Comparison of ENCODE assay signal across 17 cellular contexts in the genomic region with DNA sequence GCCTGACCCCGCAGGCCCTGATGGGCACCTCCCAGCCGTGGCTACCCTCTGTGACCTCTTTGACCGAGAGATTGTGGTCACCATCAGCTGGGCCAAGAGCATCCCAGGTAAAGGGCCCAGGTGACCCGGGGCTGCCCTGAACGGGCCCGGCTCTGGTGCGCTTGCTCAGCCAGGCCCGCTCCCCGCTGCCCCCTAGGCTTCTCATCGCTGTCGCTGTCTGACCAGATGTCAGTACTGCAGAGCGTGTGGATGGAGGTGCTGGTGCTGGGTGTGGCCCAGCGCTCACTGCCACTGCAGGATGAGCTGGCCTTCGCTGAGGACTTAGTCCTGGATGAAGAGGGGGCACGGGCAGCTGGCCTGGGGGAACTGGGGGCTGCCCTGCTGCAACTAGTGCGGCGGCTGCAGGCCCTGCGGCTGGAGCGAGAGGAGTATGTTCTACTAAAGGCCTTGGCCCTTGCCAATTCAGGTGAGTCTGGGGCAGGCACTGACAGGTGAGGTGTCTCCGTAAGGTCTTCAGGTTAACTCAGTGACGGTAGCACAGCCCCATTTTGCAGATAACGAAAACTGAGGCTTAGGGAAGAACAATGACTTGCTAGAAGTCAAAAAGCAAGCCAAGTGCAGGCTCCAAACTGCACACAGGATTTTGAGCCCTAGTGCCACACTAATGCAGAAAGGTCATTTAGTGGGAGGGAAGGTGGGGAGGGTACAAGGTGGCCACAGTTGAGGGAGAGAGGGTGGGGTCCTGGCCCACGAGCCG. TPM values are rescaled to one million over a fixed set of nuclear protein-coding genes. Genes with fewer than 3 reads are reported as not detected.
DNase-seq lines count a peak whose midpoint lies in the region; ATAC-seq and TF ChIP-seq lines count a peak whose summit lies in the region.
"Had no signal": no experiment of that assay in that cellular context is flagged by ENCODE, and none has a peak within 500 bp of the region (broad histone marks: within the 10 kb centered on the region; RNA-seq: fewer than 3 reads in every experiment).

No MANE protein-coding gene starts in this region.

- peak overlapping the region; percentile 5 for H2AK5ac ChIP-seq in neuronal stem cell (ENCODE audit: low read depth, low read length)

- H3K27ac ChIP-seq in DND-41 (ENCODE audit: low read length) (no peak overlapping the region), neuronal stem cell (replicated peaks; ENCODE audit: low read length) (no peak overlapping the region)

- no peak overlapping the region for H4K8ac ChIP-seq in neuronal stem cell (ENCODE audit: low read depth, low read length)

- no peak overlapping the region for H3K9ac ChIP-seq in DND-41 (ENCODE audit: low read depth, low read length)
- H3K9ac ChIP-seq in neuronal stem cell (ENCODE audit: low read depth, low read length, poor library complexity), result no peak overlapping the region

- H3K79me1 ChIP-seq in neuronal stem cell (ENCODE audit: low read depth, low read length), result peaks cover 25% of the 10 kb centered on the region

- no peak overlapping the region for H3K4ac ChIP-seq in neuronal stem cell (ENCODE audit: low read length)

- H3K4me2 ChIP-seq in DND-41 (ENCODE audit: insufficient read depth, low read length) (peak overlapping the region; percentile 66; the same call in 1 of the 2 replicates), neuronal stem cell (ENCODE audit: insufficient read depth, low read length, poor library complexity, severe bottlenecking) (no peak overlapping the region)

- in situ Hi-C loops in HAP-1 (cut with MboI; ENCODE audit: low sequenced_read_pairs), result no loop called here

- H3K79me2 ChIP-seq in DND-41 (ENCODE audit: insufficient read depth, low read length), result peaks cover 51% of the 10 kb centered on the region

- H3K27ac Mint-ChIP-seq in IgD-negative memory B cell, result peak overlapping the region in 2 of 3 donors; percentile 73 to 77
- H3K27ac Mint-ChIP-seq in activated naive CD8-positive, alpha-beta T cell treated with anti-CD3 and anti-CD28 coated beads for 36 hours, result peak overlapping the region; percentile 20

- H2AFZ ChIP-seq in DND-41 (ENCODE audit: low read depth, low read length) (no peak overlapping the region), neuronal stem cell (ENCODE audit: low read length) (no peak overlapping the region)

- no peak overlapping the region for H3K18ac ChIP-seq in neuronal stem cell (ENCODE audit: low read length)

- H3K27me3 Mint-ChIP-seq in IgD-negative memory B cell, result no peaks in the 10 kb centered on the region
- H3K27me3 Mint-ChIP-seq in activated naive CD8-positive, alpha-beta T cell treated with anti-CD3 and anti-CD28 coated beads for 36 hours, result no peaks in the 10 kb centered on the region

- no peak for TF ChIP-seq CTCF in DND-41 (IDR thresholded peaks at IDR 0.05; ENCODE audit: borderline replicate concordance, extremely low read depth, low read length, poor library complexity, severe bottlenecking)

- H3K4me1 ChIP-seq in DND-41 (ENCODE audit: insufficient read depth, low read length) (peaks cover 34% of the 10 kb centered on the region), neuronal stem cell (ENCODE audit: control insufficient read depth in 2 of 2, insufficient read depth in 1 of 2, low read depth in 1 of 2, low read length in 2 of 2) (peaks cover 5 to 11% of the 10 kb centered on the region in 2 donors), HAP-1 (peaks cover 13% of the 10 kb centered on the region)

- H3K9me3 Mint-ChIP-seq in IgD-negative memory B cell, result no peaks in the 10 kb centered on the region
- no peaks in the 10 kb centered on the region for H3K9me3 Mint-ChIP-seq in activated naive CD8-positive, alpha-beta T cell treated with anti-CD3 and anti-CD28 coated beads for 36 hours

- H3K9me3 ChIP-seq in DND-41 (ENCODE audit: insufficient read depth, low read length, severe bottlenecking), result no peaks in the 10 kb centered on the region
- peaks cover 0 to 2% of the 10 kb centered on the region in 2 donors for H3K9me3 ChIP-seq in neuronal stem cell (replicated peaks in 1 of 2; ENCODE audit: control insufficient read depth in 2 of 2, insufficient read depth in 1 of 2, low read depth in 1 of 2, low read length in 2 of 2)
- H3K9me3 ChIP-seq in HAP-1, result no peaks in the 10 kb centered on the region

- no peak overlapping the region for H3K4me3 ChIP-seq in DND-41 (ENCODE audit: low read depth in 1 of 2, low read length in 2 of 2)
- H3K4me3 ChIP-seq in neuronal stem cell (ENCODE audit: low read length in 2 of 2), result no peak overlapping the region
- no peak overlapping the region for H3K4me3 ChIP-seq in HAP-1

- no peak for TF ChIP-seq POLR2A in GM18505 (IDR thresholded peaks at IDR 0.05; ENCODE audit: borderline replicate concordance, extremely low read depth, insufficient read depth, insufficient read length)

- no peak overlapping the region for H4K91ac ChIP-seq in neuronal stem cell (ENCODE audit: low read depth, low read length, poor library complexity)

- peaks cover 19% of the 10 kb centered on the region; the same call in 1 of the 2 replicates for H4K20me1 ChIP-seq in DND-41 (ENCODE audit: insufficient read depth, low read length)

- peak overlapping the region; percentile 3 for H3K23ac ChIP-seq in neuronal stem cell (ENCODE audit: low read depth, low read length, poor library complexity)

- no peak overlapping the region for H2BK120ac ChIP-seq in neuronal stem cell (ENCODE audit: low read depth, low read length)

- no peak for DNase-seq in DND-41
- no peak for DNase-seq in activated naive CD8-positive, alpha-beta T cell treated with anti-CD3 and anti-CD28 coated beads for 36 hours
- DNase-seq in neuronal stem cell (ENCODE audit: low spot score), result no peak
- no peak for DNase-seq in dermis blood vessel endothelial cell
- DNase-seq in HAP-1 (ENCODE audit: low spot score in 2 of 2), result no peak
- DNase-seq: activated CD4-positive, alpha-beta T cell treated with anti-CD3 and anti-CD28 coated beads for 4 hours; head of caudate nucleus; left cardiac atrium; NCI-H2227 treated with DMSO at 0.1 percent for 48 hours; OCI-M1 had no signal

- H3K4me1 Mint-ChIP-seq in IgD-negative memory B cell, result peaks cover 5 to 22% (median 13%) of the 10 kb centered on the region in 3 donors
- H3K4me1 Mint-ChIP-seq in activated naive CD8-positive, alpha-beta T cell treated with anti-CD3 and anti-CD28 coated beads for 36 hours, result peaks cover 43% of the 10 kb centered on the region

- H2BK12ac ChIP-seq in neuronal stem cell (ENCODE audit: low read length), result peak overlapping the region; percentile 90

- WGBS in neuronal stem cell (ENCODE audit: extremely low coverage in 2 of 2, insufficient read length in 2 of 2, insufficient replicate concordance in 1 of 2), 2 donors, result no CpG with 5 or more reads among the region's 24 CpGs

- H3K4me3 Mint-ChIP-seq in IgD-negative memory B cell, result peak overlapping the region in 3 of 4 donors; percentile 4 to 63 (median 53)
- H3K4me3 Mint-ChIP-seq in activated naive CD8-positive, alpha-beta T cell treated with anti-CD3 and anti-CD28 coated beads for 36 hours, result peak overlapping the region; percentile 7

- no peak overlapping the region for H2BK5ac ChIP-seq in neuronal stem cell (ENCODE audit: low read length)

- ATAC-seq in DND-41 (ENCODE audit: insufficient read depth, low read depth), result no peak
- ATAC-seq in HG03571 (IDR thresholded peaks at IDR 0.05; ENCODE audit: unreplicated experiment), result no peak
- ATAC-seq in GM18505 (IDR thresholded peaks at IDR 0.05; ENCODE audit: unreplicated experiment), result no peak
- ATAC-seq: left cardiac atrium had no signal

- peaks cover 1% of the 10 kb centered on the region for H3K36me3 Mint-ChIP-seq in IgD-negative memory B cell
- H3K36me3 Mint-ChIP-seq in activated naive CD8-positive, alpha-beta T cell treated with anti-CD3 and anti-CD28 coated beads for 36 hours, result peaks cover 30% of the 10 kb centered on the region

- no peak overlapping the region for H2BK15ac ChIP-seq in neuronal stem cell (ENCODE audit: low read length)

- H3K14ac ChIP-seq in neuronal stem cell (ENCODE audit: low read length), result no peak overlapping the region

- H3K36me3 ChIP-seq in DND-41 (ENCODE audit: insufficient read depth, low read length), result peaks cover 41% of the 10 kb centered on the region
- peaks cover 12 to 25% of the 10 kb centered on the region in 2 donors for H3K36me3 ChIP-seq in neuronal stem cell (replicated peaks in 1 of 2; ENCODE audit: control insufficient read depth in 2 of 2, insufficient read depth in 2 of 2, low read length in 2 of 2)
- peaks cover 45% of the 10 kb centered on the region for H3K36me3 ChIP-seq in HAP-1 (replicated peaks)

- H3K27me3 ChIP-seq in DND-41 (ENCODE audit: insufficient read depth, low read length, poor library complexity) (no peaks in the 10 kb centered on the region), neuronal stem cell (ENCODE audit: control insufficient read depth in 3 of 3, insufficient read depth in 3 of 3, low read depth in 1 of 3, low read length in 3 of 3) (no peaks in the 10 kb centered on the region), HAP-1 (ENCODE audit: low read depth) (no peaks in the 10 kb centered on the region)

RNA-seq across cellular contexts. Expression of a gene that starts 2.4 kb away (rescaled TPM):
- 560 TPM for polyA plus RNA-seq in IgD-negative memory B cell
- 100 to 1,000 TPM; 235 to 248 TPM for total RNA-seq in activated naive CD8-positive, alpha-beta T cell treated with anti-CD3 and anti-CD28 coated beads for 36 hours
- 529 TPM for polyA plus RNA-seq in neuronal stem cell (2013, experiment 1 of 2)
- 505 TPM for polyA plus RNA-seq in neuronal stem cell (2013, experiment 2 of 2)
- total RNA-seq in dermis blood vessel endothelial cell, result 202 and 290 TPM in 2 replicates

RNA-seq across cellular contexts. Expression of a gene that starts 2.9 kb away (rescaled TPM):
- polyA plus RNA-seq in IgD-negative memory B cell, result 185 TPM
- 100 to 1,000 TPM; 111 to 116 TPM for total RNA-seq in activated naive CD8-positive, alpha-beta T cell treated with anti-CD3 and anti-CD28 coated beads for 36 hours
- polyA plus RNA-seq in neuronal stem cell (2013, experiment 1 of 2), result 142 TPM
- 136 TPM for polyA plus RNA-seq in neuronal stem cell (2013, experiment 2 of 2)
- total RNA-seq in dermis blood vessel endothelial cell, result 129 and 245 TPM in 2 replicates

RNA-seq across cellular contexts. Expression of a gene that starts 9.7 kb away (rescaled TPM):
- 11.2 TPM for polyA plus RNA-seq in IgD-negative memory B cell
- total RNA-seq in activated naive CD8-positive, alpha-beta T cell treated with anti-CD3 and anti-CD28 coated beads for 36 hours, result 10 to 100 TPM; 46.5 to 46.9 TPM
- polyA plus RNA-seq in neuronal stem cell (2013, experiment 1 of 2), result 5.3 TPM
- 5.6 TPM for polyA plus RNA-seq in neuronal stem cell (2013, experiment 2 of 2)
- 60.3 and 76.7 TPM in 2 replicates for total RNA-seq in dermis blood vessel endothelial cell

RNA-seq across cellular contexts. Expression of a gene that starts 14.8 kb away (rescaled TPM):
- not detected for polyA plus RNA-seq in IgD-negative memory B cell
- total RNA-seq in activated naive CD8-positive, alpha-beta T cell treated with anti-CD3 and anti-CD28 coated beads for 36 hours, result not detected
- polyA plus RNA-seq in neuronal stem cell (2013, experiment 1 of 2), result not detected
- 0.17 TPM for polyA plus RNA-seq in neuronal stem cell (2013, experiment 2 of 2)
- total RNA-seq in dermis blood vessel endothelial cell, result not detected in 2 replicates
- total RNA-seq: cardiac septum, endothelial cell of umbilical vein, skeletal muscle tissue had no signal
- polyA plus RNA-seq: neural cell had no signal

RNA-seq across cellular contexts. Expression of a gene that starts 23.9 kb away (rescaled TPM):
- polyA plus RNA-seq in IgD-negative memory B cell, result not detected
- not detected for total RNA-seq in activated naive CD8-positive, alpha-beta T cell treated with anti-CD3 and anti-CD28 coated beads for 36 hours
- polyA plus RNA-seq in neuronal stem cell (2013, experiment 1 of 2), result 0.07 TPM
- polyA plus RNA-seq in neuronal stem cell (2013, experiment 2 of 2), result 0.04 TPM
- total RNA-seq in dermis blood vessel endothelial cell, result 0.17 TPM in 1 of 2 replicates, not detected in the other
- total RNA-seq: cardiac septum, skeletal muscle tissue had no signal
